ENCODE assay signal across 20 cellular contexts in the genomic region with DNA sequence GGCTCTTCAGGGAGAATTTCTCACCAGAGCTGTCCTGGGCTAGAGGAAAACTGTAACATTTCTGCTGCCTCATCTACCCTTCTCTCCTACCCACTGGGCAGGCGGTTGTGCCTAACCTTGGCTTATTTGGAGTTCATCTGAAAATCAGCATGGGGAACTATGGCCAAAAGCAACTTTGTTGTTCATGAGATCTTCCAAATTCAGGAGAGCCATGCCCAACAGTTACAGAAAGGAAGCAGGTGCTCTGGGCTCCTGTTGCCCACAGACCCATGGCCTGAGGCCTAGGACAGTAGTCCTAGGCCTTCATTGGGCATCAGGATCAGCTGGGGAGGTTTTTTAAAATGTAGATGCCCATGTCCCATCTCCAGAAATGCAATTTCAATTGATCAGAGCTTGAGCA.
DNase-seq lines count a peak whose midpoint lies in the region; ATAC-seq, FAIRE-seq and TF ChIP-seq lines count a peak whose summit lies in the region.
"Had no signal": no experiment of that assay in that cellular context is flagged by ENCODE, and none has a peak within 500 bp of the region (broad histone marks: within the 10 kb centered on the region; RNA-seq: fewer than 3 reads in every experiment).

No MANE protein-coding gene starts in this region.

- TF ChIP-seq CTCF in RWPE2 (IDR thresholded peaks at IDR 0.05; ENCODE audit: poor library complexity, severe bottlenecking): no peak
- TF ChIP-seq CTCF in colonic mucosa (IDR thresholded peaks at IDR 0.05): no peak

- H3K27ac ChIP-seq in RWPE2 (ENCODE audit: poor library complexity, severe bottlenecking) (no peak overlapping the region), colonic mucosa (no peak overlapping the region), small intestine (ENCODE audit: low read depth in 1 of 2, low read length in 1 of 2) (no peak overlapping the region)
- H3K27ac ChIP-seq: GM23248 had no signal

- H3K9ac ChIP-seq in colonic mucosa (ENCODE audit: low read depth in 2 of 2, low read length in 2 of 2): no peak overlapping the region
- H3K9ac ChIP-seq: GM23248 had no signal

- ATAC-seq in RWPE2 (ENCODE audit: low read depth): no peak
- ATAC-seq in GM21717 (IDR thresholded peaks at IDR 0.05; ENCODE audit: unreplicated experiment): no peak

- intact Hi-C loops in colonic mucosa (cut with DNase I): no loop called here
- intact Hi-C loops in posterior vena cava (cut with DNase I): no loop called here

- H3K9me3 ChIP-seq in RWPE2 (ENCODE audit: severe bottlenecking) (no peaks in the 10 kb centered on the region), colonic mucosa (no peaks in the 10 kb centered on the region), small intestine (ENCODE audit: control insufficient read depth, low read depth) (no peaks in the 10 kb centered on the region)
- H3K9me3 ChIP-seq: BE2C had no signal

- H3K36me3 ChIP-seq in RWPE2 (ENCODE audit: low read depth) (no peaks in the 10 kb centered on the region), colonic mucosa (no peaks in the 10 kb centered on the region), small intestine (ENCODE audit: control insufficient read depth in 2 of 2, insufficient read depth in 2 of 2, low read length in 2 of 2) (no peaks in the 10 kb centered on the region)
- H3K36me3 ChIP-seq: BE2C, HAP-1 had no signal

- DNase-seq in activated CD8-positive, alpha-beta memory T cell treated with anti-CD3 and anti-CD28 coated beads for 24 hours: peak; percentile 15
- DNase-seq in activated CD8-positive, alpha-beta memory T cell treated with anti-CD3 and anti-CD28 coated beads, Interleukin-2, amount 50 U/mL, for 4 hours: no peak
- DNase-seq in RWPE2 (ENCODE audit: low spot score) (peak; percentile 4), colonic mucosa (peak; percentile 1), posterior vena cava (ENCODE audit: low spot score) (peak; percentile 32), small intestine (no peak)
- DNase-seq: ACHN; BE2C; C1 segment of cervical spinal cord; CD4-positive, CD25-positive, alpha-beta regulatory T cell; CD8-positive, alpha-beta memory T cell; COR-L47; DMS 273 treated with DMSO at 0.1 percent for 48 hours; GM23248 had no signal

- 94 to 100% (median 100%) methylated on average over 1 of the region's 1 CpG for WGBS in small intestine, 3 donors

- H3K4me3 ChIP-seq in RWPE2 (ENCODE audit: severe bottlenecking) (no peak overlapping the region), colonic mucosa (no peak overlapping the region), small intestine (ENCODE audit: low read depth in 1 of 2, low read length in 2 of 2) (no peak overlapping the region)
- H3K4me3 ChIP-seq: GM23248, HAP-1 had no signal

- H3K27me3 ChIP-seq in RWPE2 (ENCODE audit: insufficient read depth, poor library complexity, severe bottlenecking) (no peaks in the 10 kb centered on the region), colonic mucosa (no peaks in the 10 kb centered on the region), small intestine (ENCODE audit: control insufficient read depth in 2 of 2, insufficient read depth in 2 of 2, low read length in 2 of 2) (no peaks in the 10 kb centered on the region)
- H3K27me3 ChIP-seq: BE2C had no signal

- H3K4me1 ChIP-seq in RWPE2 (ENCODE audit: insufficient read depth, poor library complexity, severe bottlenecking) (no peaks in the 10 kb centered on the region), colonic mucosa (no peaks in the 10 kb centered on the region), small intestine (ENCODE audit: control insufficient read depth in 2 of 2, insufficient read depth in 1 of 2, low read depth in 1 of 2, low read length in 1 of 2) (no peaks in the 10 kb centered on the region)
- H3K4me1 ChIP-seq: HAP-1 had no signal

- FAIRE-seq in small intestine (lab: Jason Lieb, UNC): no peak
- FAIRE-seq: A204.1, G401.6, GM12891, GM19239 had no signal

Comparison
In these comparisons a context has a peak if more than half of its experiments do, and no peak if none do; other contexts are left out.
1. DNase-seq: peak in activated CD8-positive, alpha-beta memory T cell treated with anti-CD3 and anti-CD28 coated beads for 24 hours (single experiment), RWPE2 (single experiment), colonic mucosa (single experiment) and posterior vena cava (single experiment); none in activated CD8-positive, alpha-beta memory T cell treated with anti-CD3 and anti-CD28 coated beads, Interleukin-2, amount 50 U/mL, for 4 hours (single experiment) and small intestine (single experiment).